Comparison of ENCODE assay signal across 1 cellular context in the genomic region with DNA sequence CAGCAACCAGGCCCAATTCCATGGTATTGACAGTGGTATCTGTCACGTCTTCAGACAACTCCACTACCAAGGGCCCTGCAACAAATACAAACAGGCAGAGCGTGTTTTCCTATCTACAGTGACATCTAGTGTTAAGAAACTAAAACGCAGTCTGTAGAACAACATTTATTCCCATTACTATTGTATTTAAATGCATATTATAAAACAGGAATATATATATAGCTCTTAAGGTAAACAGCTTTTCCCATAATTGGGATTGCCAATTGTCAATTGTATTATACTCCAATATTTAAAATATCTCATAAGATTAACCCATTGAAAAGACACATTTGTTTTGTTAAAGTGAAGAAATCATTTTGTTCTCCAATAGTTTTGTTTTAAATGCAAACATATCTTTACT.
A peak's percentile ranks its signal among the peaks of the same experiment; 100 is the strongest.
TF ChIP-seq lines count a peak whose summit lies in the region.

No MANE protein-coding gene starts in this region.

TF ChIP-seq in HepG2, 621 proteins besides CTCF, POLR2A, EP300 and RAD21 (continued from another document):
- TF ChIP-seq, protein P1, sequence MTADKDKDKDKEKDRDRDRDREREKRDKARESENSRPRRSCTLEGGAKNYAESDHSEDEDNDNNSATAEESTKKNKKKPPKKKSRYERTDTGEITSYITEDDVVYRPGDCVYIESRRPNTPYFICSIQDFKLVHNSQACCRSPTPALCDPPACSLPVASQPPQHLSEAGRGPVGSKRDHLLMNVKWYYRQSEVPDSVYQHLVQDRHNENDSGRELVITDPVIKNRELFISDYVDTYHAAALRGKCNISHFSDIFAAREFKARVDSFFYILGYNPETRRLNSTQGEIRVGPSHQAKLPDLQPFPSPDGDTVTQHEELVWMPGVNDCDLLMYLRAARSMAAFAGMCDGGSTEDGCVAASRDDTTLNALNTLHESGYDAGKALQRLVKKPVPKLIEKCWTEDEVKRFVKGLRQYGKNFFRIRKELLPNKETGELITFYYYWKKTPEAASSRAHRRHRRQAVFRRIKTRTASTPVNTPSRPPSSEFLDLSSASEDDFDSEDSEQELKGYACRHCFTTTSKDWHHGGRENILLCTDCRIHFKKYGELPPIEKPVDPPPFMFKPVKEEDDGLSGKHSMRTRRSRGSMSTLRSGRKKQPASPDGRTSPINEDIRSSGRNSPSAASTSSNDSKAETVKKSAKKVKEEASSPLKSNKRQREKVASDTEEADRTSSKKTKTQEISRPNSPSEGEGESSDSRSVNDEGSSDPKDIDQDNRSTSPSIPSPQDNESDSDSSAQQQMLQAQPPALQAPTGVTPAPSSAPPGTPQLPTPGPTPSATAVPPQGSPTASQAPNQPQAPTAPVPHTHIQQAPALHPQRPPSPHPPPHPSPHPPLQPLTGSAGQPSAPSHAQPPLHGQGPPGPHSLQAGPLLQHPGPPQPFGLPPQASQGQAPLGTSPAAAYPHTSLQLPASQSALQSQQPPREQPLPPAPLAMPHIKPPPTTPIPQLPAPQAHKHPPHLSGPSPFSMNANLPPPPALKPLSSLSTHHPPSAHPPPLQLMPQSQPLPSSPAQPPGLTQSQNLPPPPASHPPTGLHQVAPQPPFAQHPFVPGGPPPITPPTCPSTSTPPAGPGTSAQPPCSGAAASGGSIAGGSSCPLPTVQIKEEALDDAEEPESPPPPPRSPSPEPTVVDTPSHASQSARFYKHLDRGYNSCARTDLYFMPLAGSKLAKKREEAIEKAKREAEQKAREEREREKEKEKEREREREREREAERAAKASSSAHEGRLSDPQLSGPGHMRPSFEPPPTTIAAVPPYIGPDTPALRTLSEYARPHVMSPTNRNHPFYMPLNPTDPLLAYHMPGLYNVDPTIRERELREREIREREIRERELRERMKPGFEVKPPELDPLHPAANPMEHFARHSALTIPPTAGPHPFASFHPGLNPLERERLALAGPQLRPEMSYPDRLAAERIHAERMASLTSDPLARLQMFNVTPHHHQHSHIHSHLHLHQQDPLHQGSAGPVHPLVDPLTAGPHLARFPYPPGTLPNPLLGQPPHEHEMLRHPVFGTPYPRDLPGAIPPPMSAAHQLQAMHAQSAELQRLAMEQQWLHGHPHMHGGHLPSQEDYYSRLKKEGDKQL (CRISPR knock-in tag; IDR thresholded peaks at IDR 0.05; ENCODE audit: low read depth): no peak
- TF ChIP-seq GATAD2A (CRISPR knock-in tag; IDR thresholded peaks at IDR 0.05) (peak; percentile 25; the same call in 1 of the 2 replicates), MIXL1 (CRISPR knock-in tag; IDR thresholded peaks at IDR 0.05) (0 out of 2 replicates have a peak, but pooled peaks have one; percentile 24), MXI1 (IDR thresholded peaks at IDR 0.05; ENCODE audit: borderline replicate concordance, low read depth, low read length) (0 out of 3 replicates have a peak, but pooled peaks have one; percentile 43)
- TF ChIP-seq, protein P2, sequence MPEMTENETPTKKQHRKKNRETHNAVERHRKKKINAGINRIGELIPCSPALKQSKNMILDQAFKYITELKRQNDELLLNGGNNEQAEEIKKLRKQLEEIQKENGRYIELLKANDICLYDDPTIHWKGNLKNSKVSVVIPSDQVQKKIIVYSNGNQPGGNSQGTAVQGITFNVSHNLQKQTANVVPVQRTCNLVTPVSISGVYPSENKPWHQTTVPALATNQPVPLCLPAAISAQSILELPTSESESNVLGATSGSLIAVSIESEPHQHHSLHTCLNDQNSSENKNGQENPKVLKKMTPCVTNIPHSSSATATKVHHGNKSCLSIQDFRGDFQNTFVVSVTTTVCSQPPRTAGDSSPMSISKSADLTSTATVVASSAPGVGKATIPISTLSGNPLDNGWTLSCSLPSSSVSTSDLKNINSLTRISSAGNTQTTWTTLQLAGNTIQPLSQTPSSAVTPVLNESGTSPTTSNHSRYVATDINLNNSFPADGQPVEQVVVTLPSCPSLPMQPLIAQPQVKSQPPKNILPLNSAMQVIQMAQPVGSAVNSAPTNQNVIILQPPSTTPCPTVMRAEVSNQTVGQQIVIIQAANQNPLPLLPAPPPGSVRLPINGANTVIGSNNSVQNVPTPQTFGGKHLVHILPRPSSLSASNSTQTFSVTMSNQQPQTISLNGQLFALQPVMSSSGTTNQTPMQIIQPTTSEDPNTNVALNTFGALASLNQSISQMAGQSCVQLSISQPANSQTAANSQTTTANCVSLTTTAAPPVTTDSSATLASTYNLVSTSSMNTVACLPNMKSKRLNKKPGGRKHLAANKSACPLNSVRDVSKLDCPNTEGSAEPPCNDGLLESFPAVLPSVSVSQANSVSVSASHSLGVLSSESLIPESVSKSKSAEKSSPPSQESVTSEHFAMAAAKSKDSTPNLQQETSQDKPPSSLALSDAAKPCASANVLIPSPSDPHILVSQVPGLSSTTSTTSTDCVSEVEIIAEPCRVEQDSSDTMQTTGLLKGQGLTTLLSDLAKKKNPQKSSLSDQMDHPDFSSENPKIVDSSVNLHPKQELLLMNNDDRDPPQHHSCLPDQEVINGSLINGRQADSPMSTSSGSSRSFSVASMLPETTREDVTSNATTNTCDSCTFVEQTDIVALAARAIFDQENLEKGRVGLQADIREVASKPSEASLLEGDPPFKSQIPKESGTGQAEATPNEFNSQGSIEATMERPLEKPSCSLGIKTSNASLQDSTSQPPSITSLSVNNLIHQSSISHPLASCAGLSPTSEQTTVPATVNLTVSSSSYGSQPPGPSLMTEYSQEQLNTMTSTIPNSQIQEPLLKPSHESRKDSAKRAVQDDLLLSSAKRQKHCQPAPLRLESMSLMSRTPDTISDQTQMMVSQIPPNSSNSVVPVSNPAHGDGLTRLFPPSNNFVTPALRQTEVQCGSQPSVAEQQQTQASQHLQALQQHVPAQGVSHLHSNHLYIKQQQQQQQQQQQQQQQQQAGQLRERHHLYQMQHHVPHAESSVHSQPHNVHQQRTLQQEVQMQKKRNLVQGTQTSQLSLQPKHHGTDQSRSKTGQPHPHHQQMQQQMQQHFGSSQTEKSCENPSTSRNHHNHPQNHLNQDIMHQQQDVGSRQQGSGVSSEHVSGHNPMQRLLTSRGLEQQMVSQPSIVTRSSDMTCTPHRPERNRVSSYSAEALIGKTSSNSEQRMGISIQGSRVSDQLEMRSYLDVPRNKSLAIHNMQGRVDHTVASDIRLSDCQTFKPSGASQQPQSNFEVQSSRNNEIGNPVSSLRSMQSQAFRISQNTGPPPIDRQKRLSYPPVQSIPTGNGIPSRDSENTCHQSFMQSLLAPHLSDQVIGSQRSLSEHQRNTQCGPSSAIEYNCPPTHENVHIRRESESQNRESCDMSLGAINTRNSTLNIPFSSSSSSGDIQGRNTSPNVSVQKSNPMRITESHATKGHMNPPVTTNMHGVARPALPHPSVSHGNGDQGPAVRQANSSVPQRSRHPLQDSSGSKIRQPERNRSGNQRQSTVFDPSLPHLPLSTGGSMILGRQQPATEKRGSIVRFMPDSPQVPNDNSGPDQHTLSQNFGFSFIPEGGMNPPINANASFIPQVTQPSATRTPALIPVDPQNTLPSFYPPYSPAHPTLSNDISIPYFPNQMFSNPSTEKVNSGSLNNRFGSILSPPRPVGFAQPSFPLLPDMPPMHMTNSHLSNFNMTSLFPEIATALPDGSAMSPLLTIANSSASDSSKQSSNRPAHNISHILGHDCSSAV (CRISPR knock-in tag; IDR thresholded peaks at IDR 0.05; ENCODE audit: borderline replicate concordance): no peak
